Comparison of ENCODE assay signal across 8 cellular contexts in genomic region chr16:30844671-30845449, GRCh38. TPM values are rescaled to one million over a fixed set of nuclear protein-coding genes. Genes with fewer than 3 reads are reported as not detected.
DNase-seq lines count a peak whose midpoint lies in the region; ATAC-seq and TF ChIP-seq lines count a peak whose summit lies in the region.

No MANE protein-coding gene starts in this region.

- ATAC-seq in GM21723 (IDR thresholded peaks at IDR 0.05; ENCODE audit: unreplicated experiment), result peak; percentile 63
- peak; percentile 91 to 93 for ATAC-seq in gastrocnemius medialis

- in situ Hi-C loops in gastrocnemius medialis (cut with MboI; ENCODE audit: low sequenced_read_pairs in 4 of 4), result loop anchor here (5.0 to 25.0 kb wide), 4 partner anchors 62 to 1017 kb away; partner anchors contain the start of genes ZNF267 (in 2 of the 4) and FBXL19 (in 1 of the 4)

- TF ChIP-seq POLR2A in gastrocnemius medialis (IDR thresholded peaks at IDR 0.05), result no peak

- TF ChIP-seq CTCF in BJ (IDR thresholded peaks at IDR 0.05; ENCODE audit: insufficient read depth, low read depth, low read length) (peak; percentile 91), ascending aorta (IDR thresholded peaks at IDR 0.05) (peak; percentile 69 to 91 (median 82)), gastrocnemius medialis (IDR thresholded peaks at IDR 0.05 in 4 of 5, conservative IDR thresholded peaks at IDR 0.05 in 1 of 5) (peak; percentile 78 to 93 (median 90))

- H3K27ac ChIP-seq in ascending aorta, result peak overlapping the region in 1 of 2 donors; percentile 48
- H3K27ac ChIP-seq in gastrocnemius medialis, result peak overlapping the region; percentile 21 to 70 (median 40)

- CTCF ChIA-PET in BJ (lab: Yijun Ruan, JAX), result interaction anchor here (0.7 to 3.7 kb wide), 35 partner anchors 9 to 1324 kb away, joined by 3 to 55 read pairs (median 4); partner anchors contain the start of gene CTF1

- peaks cover 3 to 6% of the 10 kb centered on the region in 2 donors for H3K4me1 ChIP-seq in ascending aorta
- peaks cover 6 to 13% of the 10 kb centered on the region in 2 donors for H3K4me1 ChIP-seq in gastrocnemius medialis

- no peaks in the 10 kb centered on the region for H3K9me3 ChIP-seq in ascending aorta
- no peaks in the 10 kb centered on the region for H3K9me3 ChIP-seq in gastrocnemius medialis

- H3K27me3 ChIP-seq in BJ (ENCODE audit: control insufficient read depth, insufficient read depth, low read length) (no peaks in the 10 kb centered on the region), ascending aorta (no peaks in the 10 kb centered on the region), gastrocnemius medialis (no peaks in the 10 kb centered on the region)

- H3K4me3 ChIP-seq in BJ (ENCODE audit: low read depth, low read length), result no peak overlapping the region
- peak overlapping the region; percentile 17 to 59 for H3K4me3 ChIP-seq in ascending aorta
- H3K4me3 ChIP-seq in gastrocnemius medialis, result peak overlapping the region; percentile 19 to 44 (median 30)

- intact Hi-C loops in ascending aorta (cut with DNase I), result loop anchor here (1.0 to 2.0 kb wide), 4 partner anchors 30 to 76 kb away; partner anchors contain the start of gene BCL7C
- intact Hi-C loops in gastrocnemius medialis (cut with DNase I; ENCODE audit: low total_unique reads), result loop anchor here (1.0 to 10.0 kb wide), 4 partner anchors 50 to 1020 kb away; partner anchors contain the start of gene BCL7C

- POLR2A ChIA-PET in BJ (lab: Charles Lee), result interaction anchor here (0.5 kb wide), 1 partner anchor 89 kb away, joined by 5 read pairs; no protein-coding TSS in a partner anchor

- DNase-seq in BJ (ENCODE audit: low read depth) (peak; percentile 30), NCI-H1694 (lab: John Stamatoyannopoulos, UW) (peak; percentile 69), T-helper 2 cell (peak in 4 of 5 experiments; percentile 33 to 90 (median 70)), ascending aorta (ENCODE audit: low spot score in 2 of 2) (peak in 1 of 2 donors; percentile 89), hepatic stellate cell (ENCODE audit: low spot score) (peak; percentile 82), gastrocnemius medialis (peak; percentile 64 to 67), OCI-M2 (lab: John Stamatoyannopoulos, UW; ENCODE audit: unreplicated experiment) (no peak)

- H3K36me3 ChIP-seq in BJ (ENCODE audit: control insufficient read depth, insufficient read depth, low read length), result no peaks in the 10 kb centered on the region
- no peaks in the 10 kb centered on the region for H3K36me3 ChIP-seq in ascending aorta
- no peaks in the 10 kb centered on the region for H3K36me3 ChIP-seq in gastrocnemius medialis

RNA-seq across cellular contexts. Expression of gene BCL7C, which starts 49.0 kb away (rescaled TPM):
- 27.4 and 27.8 TPM in 2 replicates for polyA plus RNA-seq in BJ (2011; rRNA removed)
- polyA minus RNA-seq in BJ (2011; rRNA and poly(A)+ RNA removed), result 6.5 and 9.4 TPM in 2 replicates
- total RNA-seq in ascending aorta (46.2 TPM), gastrocnemius medialis (10 to 100 TPM; 16.4 to 24.5 (median 22.3) TPM)

RNA-seq across cellular contexts. Expression of gene CTF1, which starts 51.6 kb away (rescaled TPM):
- polyA plus RNA-seq in BJ (2011; rRNA removed), result 14.9 and 22.2 TPM in 2 replicates
- polyA minus RNA-seq in BJ (2011; rRNA and poly(A)+ RNA removed), result 6.6 and 8.8 TPM in 2 replicates
- total RNA-seq in ascending aorta, result 0.21 TPM
- total RNA-seq in gastrocnemius medialis, result 1 to 10 TPM; 2.3 to 5.6 (median 3.2) TPM

RNA-seq across cellular contexts. Expression of gene ZNF629, which starts 57.9 kb away (rescaled TPM):
- 4.6 and 6.0 TPM in 2 replicates for polyA plus RNA-seq in BJ (2011; rRNA removed)
- polyA minus RNA-seq in BJ (2011; rRNA and poly(A)+ RNA removed), result 6.1 and 8.0 TPM in 2 replicates
- total RNA-seq in ascending aorta (12.3 TPM), gastrocnemius medialis (10 to 100 TPM in 2 of 4 donors, 1 to 10 TPM in 2; 9.1 to 12.7 (median 10.3) TPM)
